ENCODE assay signal across 27 cellular contexts in genomic region chr1:64489707-64490106, GRCh38.
"Had no signal": no experiment of that assay in that cellular context is flagged by ENCODE, and none has a peak within 500 bp of the region (broad histone marks: within the 10 kb centered on the region; RNA-seq: fewer than 3 reads in every experiment).

No MANE protein-coding gene starts in this region.

- H3K4me3 Mint-ChIP-seq: activated CD4-positive, alpha-beta T cell treated with anti-CD3 and anti-CD28 coated beads, Interleukin-2, amount 10 ng/mL, durations not matched to agents 7 days and 5 days; activated naive CD8-positive, alpha-beta T cell treated with anti-CD3 and anti-CD28 coated beads, Interleukin-2, amount 10 ng/mL, durations not matched to agents 7 days and 5 days; activated T-cell treated with anti-CD3 and anti-CD28 coated beads, Interleukin-2, amount 50 U/mL, for 24 hours; endodermal cell; mesothelial cell of epicardium; T-cell; T-helper 2 cell treated with Interferon-gamma antibody and Interleukin-4, amounts not matched to agents 5 μg/mL and 100 μg/mL, for 36 hours had no signal

- DNase-seq: activated CD4-positive, alpha-beta T cell treated with anti-CD3 and anti-CD28 coated beads, Interleukin-2, amount 10 ng/mL, durations not matched to agents 7 days and 5 days; activated CD4-positive, CD25-positive, alpha-beta regulatory T cell treated with anti-CD3 and anti-CD28 coated beads, Interleukin-2, amount 50 U/mL, for 72 hours; activated CD8-positive, alpha-beta memory T cell treated with anti-CD3 and anti-CD28 coated beads for 24 hours; activated CD8-positive, alpha-beta memory T cell treated with anti-CD3 and anti-CD28 coated beads, Interleukin-2, amount 50 U/mL, for 4 hours; activated naive CD4-positive, alpha-beta T cell treated with Interleukin-2 at 50 U/mL for 16 hours; activated naive CD8-positive, alpha-beta T cell treated with anti-CD3 and anti-CD28 coated beads, Interleukin-2, amount 10 ng/mL, durations not matched to agents 7 days and 5 days; activated T-cell treated with anti-CD3 and anti-CD28 coated beads, Interleukin-2, amount 50 U/mL, for 24 hours; amygdala; cortex of kidney; endodermal cell; esophagus squamous epithelium; kidney; naive thymus-derived CD8-positive, alpha-beta T cell; ovary; psoas muscle; stimulated activated CD4-positive, alpha-beta T cell treated with anti-CD3 and anti-CD28 coated beads, Interleukin-4, amount 100 ng/mL, for 24 hours; stimulated activated naive CD4-positive, alpha-beta T cell treated with Interleukin-2 at 50 U/mL for 16 hours; T-cell had no signal

- H3K36me3 ChIP-seq: esophagus squamous epithelium, gastroesophageal sphincter, neutrophil, ovary, right atrium auricular region, thoracic aorta had no signal

- H3K4me3 ChIP-seq: esophagus squamous epithelium, gastroesophageal sphincter, lung, ovary, psoas muscle, right atrium auricular region, thoracic aorta had no signal

- H3K36me3 Mint-ChIP-seq: activated naive CD8-positive, alpha-beta T cell treated with anti-CD3 and anti-CD28 coated beads, Interleukin-2, amount 10 ng/mL, durations not matched to agents 7 days and 5 days; mesothelial cell of epicardium; naive thymus-derived CD8-positive, alpha-beta T cell; T-cell had no signal

- H3K4me1 ChIP-seq: right atrium auricular region had no signal

- H3K9me3 Mint-ChIP-seq: activated CD4-positive, alpha-beta T cell treated with anti-CD3 and anti-CD28 coated beads, Interleukin-2, amount 10 ng/mL, durations not matched to agents 7 days and 5 days; activated naive CD8-positive, alpha-beta T cell treated with anti-CD3 and anti-CD28 coated beads, Interleukin-2, amount 10 ng/mL, durations not matched to agents 7 days and 5 days; activated T-cell treated with anti-CD3 and anti-CD28 coated beads, Interleukin-2, amount 50 U/mL, for 24 hours; activated T-helper 2 cell treated with anti-CD3 and anti-CD28 coated beads, Interferon-gamma antibody, Interleukin-2, Interleukin-4, amounts not matched to agents 10 μg/mL and 5 μg/mL and 100 μg/mL, durations not matched to agents 14 hours and 24 hours and 36 hours; endodermal cell; mesothelial cell of epicardium; naive thymus-derived CD8-positive, alpha-beta T cell; T-cell; T-helper 2 cell treated with Interferon-gamma antibody and Interleukin-4, amounts not matched to agents 5 μg/mL and 100 μg/mL, for 36 hours had no signal

- H3K9me3 ChIP-seq: esophagus squamous epithelium, gastroesophageal sphincter, neutrophil, ovary, psoas muscle, right atrium auricular region, thoracic aorta had no signal

- H3K27me3 ChIP-seq: esophagus squamous epithelium, gastroesophageal sphincter, neutrophil, ovary, right atrium auricular region had no signal

- H3K27ac Mint-ChIP-seq: activated CD4-positive, alpha-beta T cell treated with anti-CD3 and anti-CD28 coated beads, Interleukin-2, amount 10 ng/mL, durations not matched to agents 7 days and 5 days; activated naive CD8-positive, alpha-beta T cell treated with anti-CD3 and anti-CD28 coated beads, Interleukin-2, amount 10 ng/mL, durations not matched to agents 7 days and 5 days; activated T-cell treated with anti-CD3 and anti-CD28 coated beads, Interleukin-2, amount 50 U/mL, for 24 hours; activated T-helper 2 cell treated with anti-CD3 and anti-CD28 coated beads, Interferon-gamma antibody, Interleukin-2, Interleukin-4, amounts not matched to agents 10 μg/mL and 5 μg/mL and 100 μg/mL, durations not matched to agents 14 hours and 24 hours and 36 hours; endodermal cell; T-cell; T-helper 2 cell treated with Interferon-gamma antibody and Interleukin-4, amounts not matched to agents 5 μg/mL and 100 μg/mL, for 36 hours had no signal

- H3K27ac ChIP-seq: esophagus squamous epithelium, gastroesophageal sphincter, neutrophil, ovary, psoas muscle, right atrium auricular region, thoracic aorta, VCaP had no signal

- H3K27me3 Mint-ChIP-seq: activated naive CD8-positive, alpha-beta T cell treated with anti-CD3 and anti-CD28 coated beads, Interleukin-2, amount 10 ng/mL, durations not matched to agents 7 days and 5 days had no signal

- ATAC-seq: gastroesophageal sphincter, T-cell had no signal
